Comparison of ENCODE assay signal across 8 cellular contexts in genomic region chr2:44361330-44362206, GRCh38. TPM values are rescaled to one million over a fixed set of nuclear protein-coding genes. Genes with fewer than 3 reads are reported as not detected.
A peak's percentile ranks its signal among the peaks of the same experiment; 100 is the strongest.
DNase-seq lines count a peak whose midpoint lies in the region; ATAC-seq and TF ChIP-seq lines count a peak whose summit lies in the region.

CAMKMT (plus strand) TSS chr2:44361947.
PREPL (minus strand) TSS chr2:44361494; CDS start chr2:44346342, 15,152 bp downstream.

- in situ Hi-C loops in KBM-7 (cut with MboI; ENCODE audit: low pct_unique_long_range_greater_than_20kb, low sequenced_read_pairs), result no loop called here

- whole genome bisulfite sequencing in esophagus, 2 donors, result 0% methylated on average over 38 to 57 of the region's 57 CpGs

- DNase-seq in DMS53 (lab: John Stamatoyannopoulos, UW) (peak; percentile 99), KBM-7 (peak; percentile 99)
- peak; percentile 98 for DNase-seq in activated T-cell treated with anti-CD3 and anti-CD28 coated beads, Interleukin-2, amount 50 U/mL, for 24 hours
- peak; percentile 95 to 98 for DNase-seq in stimulated activated CD8-positive, alpha-beta memory T cell treated with anti-CD3 and anti-CD28 coated beads, Interleukin-7, amount 100 ng/mL, for 1 hour (ENCODE audit: low read depth in 2 of 2)

- peak; percentile 79 for ATAC-seq in GM21717 (IDR thresholded peaks at IDR 0.05; ENCODE audit: unreplicated experiment)

- no peaks in the 10 kb centered on the region for H3K4me1 ChIP-seq in esophagus (ENCODE audit: control insufficient read depth in 2 of 2, insufficient read depth in 2 of 2, low read length in 1 of 2)
- peaks cover 12% of the 10 kb centered on the region for H3K4me1 ChIP-seq in mucosa of stomach (ENCODE audit: control insufficient read depth, insufficient read depth, low read length)

- peak within 1 kb of the TSS; percentile 91 for H3K9ac ChIP-seq in mucosa of stomach (ENCODE audit: low read length)

- H3K9me3 ChIP-seq in esophagus (ENCODE audit: control insufficient read depth in 2 of 2, insufficient read depth in 1 of 2, low read depth in 1 of 2, low read length in 1 of 2), result no peaks in the 10 kb centered on the region
- no peaks in the 10 kb centered on the region for H3K9me3 ChIP-seq in mucosa of stomach (ENCODE audit: control insufficient read depth, low read length)

- H3K27me3 Mint-ChIP-seq in activated T-cell treated with anti-CD3 and anti-CD28 coated beads, Interleukin-2, amount 50 U/mL, for 24 hours, result no peaks in the 10 kb centered on the region

- H3K4me3 ChIP-seq in esophagus (ENCODE audit: low read depth in 1 of 2, low read length in 2 of 2), result peak within 1 kb of the TSS; percentile 85 to 99
- H3K4me3 ChIP-seq in mucosa of stomach (ENCODE audit: low read length), result peak within 1 kb of the TSS; percentile 88

- no peaks in the 10 kb centered on the region for H3K27me3 ChIP-seq in esophagus (ENCODE audit: control insufficient read depth in 1 of 2, insufficient read depth in 2 of 2, low read length in 2 of 2)
- H3K27me3 ChIP-seq in mucosa of stomach (ENCODE audit: control insufficient read depth, insufficient read depth, low read length), result no peaks in the 10 kb centered on the region

- H3K36me3 Mint-ChIP-seq in activated T-cell treated with anti-CD3 and anti-CD28 coated beads, Interleukin-2, amount 50 U/mL, for 24 hours (ENCODE audit: low read depth), result peaks cover 39% of the 10 kb centered on the region

- H3K4me3 Mint-ChIP-seq in activated T-cell treated with anti-CD3 and anti-CD28 coated beads, Interleukin-2, amount 50 U/mL, for 24 hours, result peak within 1 kb of the TSS; percentile 90

- H3K9me3 Mint-ChIP-seq in activated T-cell treated with anti-CD3 and anti-CD28 coated beads, Interleukin-2, amount 50 U/mL, for 24 hours, result no peaks in the 10 kb centered on the region

- H3K4me1 Mint-ChIP-seq in activated T-cell treated with anti-CD3 and anti-CD28 coated beads, Interleukin-2, amount 50 U/mL, for 24 hours (ENCODE audit: low read depth), result peaks cover 59% of the 10 kb centered on the region

- peak within 1 kb of the TSS; percentile 93 to 94 for H3K27ac ChIP-seq in esophagus (ENCODE audit: low read depth in 2 of 2, low read length in 1 of 2)

- H3K36me3 ChIP-seq in esophagus (ENCODE audit: control insufficient read depth in 2 of 2, insufficient read depth in 2 of 2, low read length in 1 of 2) (no peaks in the 10 kb centered on the region), mucosa of stomach (ENCODE audit: control insufficient read depth, insufficient read depth, low read length) (no peaks in the 10 kb centered on the region)

- H3K27ac Mint-ChIP-seq in activated T-cell treated with anti-CD3 and anti-CD28 coated beads, Interleukin-2, amount 50 U/mL, for 24 hours, result peak within 1 kb of the TSS; percentile 100

TF ChIP-seq in PFSK-1, 5 proteins besides CTCF, POLR2A, EP300 and RAD21:
- peak; percentile 78 for TF ChIP-seq POLR2AphosphoS5 (IDR thresholded peaks at IDR 0.05; ENCODE audit: low read depth, low read length)
- no peak for TF ChIP-seq TAF1 (IDR thresholded peaks at IDR 0.05; ENCODE audit: borderline replicate concordance, insufficient read depth, low read length)
- peak; percentile 68; the same call in 1 of the 2 replicates for TF ChIP-seq SIN3A (IDR thresholded peaks at IDR 0.05; ENCODE audit: borderline replicate concordance, insufficient read depth, low read length)
- 0 out of 4 replicates have a peak, but pooled peaks of 1 of the 2 experiments have one; percentile 25 for TF ChIP-seq REST (IDR thresholded peaks at IDR 0.05; ENCODE audit: insufficient read depth in 1 of 2, low read depth in 2 of 2, low read length in 2 of 2)
- peak; percentile 80 for TF ChIP-seq FOXP2 (optimal IDR thresholded peaks at IDR 0.05; ENCODE audit: borderline replicate concordance, extremely low read depth, extremely low read length, insufficient read depth)

RNA-seq across cellular contexts. Expression of gene CAMKMT, which starts in this region (rescaled TPM):
- 2.3 TPM for polyA plus RNA-seq in PFSK-1 (2012; ENCODE audit: insufficient read length, low read depth)
- polyA plus RNA-seq in esophagus, result 1 to 10 TPM; 5.2 to 5.6 TPM

RNA-seq across cellular contexts. Expression of gene PREPL, which starts in this region (rescaled TPM):
- polyA plus RNA-seq in PFSK-1 (2012; ENCODE audit: insufficient read length, low read depth), result 20.3 TPM
- polyA plus RNA-seq in esophagus, result 1 to 10 TPM; 4.2 to 8.4 TPM

Comparison
In these comparisons a context has a peak if more than half of its experiments do, and no peak if none do; other contexts are left out.
1. Peak in every context shown above with its lines: DNase-seq, ATAC-seq, H3K4me3 ChIP-seq and H3K27ac ChIP-seq.